ENCODE assay signal across 17 cellular contexts in the genomic region with DNA sequence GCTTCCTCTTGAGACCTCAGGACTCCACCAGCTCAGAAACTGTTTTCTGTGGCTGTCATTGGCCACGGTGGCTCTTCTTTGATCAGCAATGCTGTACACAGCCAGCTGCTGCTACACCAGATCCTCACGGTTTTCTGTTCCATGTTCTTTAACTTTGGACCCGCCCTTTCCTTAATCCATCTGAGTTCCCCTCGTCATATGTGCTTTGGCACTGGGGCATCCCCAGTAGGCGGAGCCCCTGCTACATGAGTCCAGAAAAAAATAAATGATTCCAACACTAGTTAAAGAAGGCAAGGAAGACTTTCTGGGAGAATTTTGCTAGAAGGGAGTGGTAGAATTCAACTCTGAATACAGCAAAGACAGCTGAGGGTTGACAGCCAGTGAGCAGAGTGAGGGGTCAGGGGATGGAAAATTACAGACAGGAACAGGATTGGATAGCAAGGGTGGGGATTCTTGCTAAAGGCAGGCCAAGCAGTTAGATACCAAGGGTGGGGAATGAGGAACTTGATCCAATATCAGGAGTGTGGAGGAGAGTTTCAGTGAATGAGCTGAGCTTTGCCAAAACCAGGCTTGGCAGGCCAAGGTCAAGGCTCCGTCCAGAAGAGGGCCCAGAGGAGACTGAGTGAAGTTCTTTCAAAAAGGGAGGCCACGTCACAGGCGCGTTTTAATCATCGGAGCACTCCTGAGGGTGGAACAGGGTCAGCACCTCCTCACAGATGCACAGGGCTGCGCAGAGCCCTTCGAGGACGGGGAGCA.
"Had no signal": no experiment of that assay in that cellular context is flagged by ENCODE, and none has a peak within 500 bp of the region (broad histone marks: within the 10 kb centered on the region; RNA-seq: fewer than 3 reads in every experiment).

No MANE protein-coding gene starts in this region.

- H3K27ac ChIP-seq: brain microvascular endothelial cell, esophagus squamous epithelium, neutrophil had no signal

- H3K9me3 ChIP-seq: esophagus squamous epithelium, neutrophil had no signal

- H3K4me1 ChIP-seq: esophagus squamous epithelium had no signal

- DNase-seq: activated CD4-positive, alpha-beta T cell treated with anti-CD3 and anti-CD28 coated beads for 48 hours; activated CD8-positive, alpha-beta memory T cell treated with anti-CD3 and anti-CD28 coated beads, Interleukin-2, amount 50 U/mL, for 4 hours; activated CD8-positive, alpha-beta T cell treated with anti-CD3 and anti-CD28 coated beads for 36 hours; activated gamma-delta T cell; activated T-cell treated with anti-CD3 and anti-CD28 coated beads, Interleukin-2, amount 50 U/mL, for 48 hours; amniotic stem cell; brain microvascular endothelial cell; cortex of kidney; effector CD4-positive, alpha-beta T cell; esophagus squamous epithelium; mammary epithelial cell; naive B cell; retina; stimulated activated naive CD8-positive, alpha-beta T cell treated with anti-CD3 and anti-CD28 coated beads, Interleukin-15, Interleukin-2, amounts not matched to agents 100 U/mL and 50 U/mL, for 24 hours had no signal

- ATAC-seq: stimulated activated naive CD8-positive, alpha-beta T cell treated with anti-CD3 and anti-CD28 coated beads, Interleukin-15, Interleukin-2, amounts not matched to agents 100 U/mL and 50 U/mL, for 24 hours; WTC11 had no signal

- H3K4me2 ChIP-seq: smooth muscle cell had no signal

- H3K36me3 ChIP-seq: brain microvascular endothelial cell, esophagus squamous epithelium, neutrophil had no signal

- H3K27me3 ChIP-seq: brain microvascular endothelial cell, neutrophil had no signal

- H3K4me3 ChIP-seq: esophagus squamous epithelium, smooth muscle cell had no signal
